In genomic region chr14:75515631-75515999, GRCh38 we compare ENCODE assay signal across 8 cellular contexts. TPM values are rescaled to one million over a fixed set of nuclear protein-coding genes. Genes with fewer than 3 reads are reported as not detected.
DNase-seq lines count a peak whose midpoint lies in the region; ATAC-seq and TF ChIP-seq lines count a peak whose summit lies in the region.

No MANE protein-coding gene starts in this region.

- H3K27ac ChIP-seq in effector memory CD4-positive, alpha-beta T cell (ENCODE audit: insufficient read depth, low read length, poor library complexity, severe bottlenecking): peak overlapping the region; percentile 74
- no peak overlapping the region for H3K27ac ChIP-seq in suprapubic skin

- H3K4me3 ChIP-seq in effector memory CD4-positive, alpha-beta T cell (ENCODE audit: insufficient read depth, low read depth, low read length, poor library complexity, severe bottlenecking): peak overlapping the region; percentile 44
- H3K4me3 ChIP-seq in suprapubic skin: peak overlapping the region; percentile 44

- DNase-seq in AML-193 (lab: John Stamatoyannopoulos, UW): peak; percentile 22 to 64
- DNase-seq in effector memory CD4-positive, alpha-beta T cell: no peak
- DNase-seq in suprapubic skin (ENCODE audit: low spot score in 2 of 2): no peak
- DNase-seq in dedifferentiated amniotic fluid mesenchymal stem cell (ENCODE audit: extremely low spot score): no peak
- no peak for DNase-seq in RKO (ENCODE audit: low spot score)

- no peak for TF ChIP-seq EP300 in suprapubic skin (IDR thresholded peaks at IDR 0.05)

- peaks cover 19% of the 10 kb centered on the region for H3K4me1 ChIP-seq in effector memory CD4-positive, alpha-beta T cell (ENCODE audit: control insufficient read depth, insufficient read depth, low read length, poor library complexity, severe bottlenecking)
- H3K4me1 ChIP-seq in suprapubic skin: peaks cover 17% of the 10 kb centered on the region

- no peak for TF ChIP-seq CTCF in suprapubic skin (IDR thresholded peaks at IDR 0.05)

- no peaks in the 10 kb centered on the region for H3K27me3 ChIP-seq in effector memory CD4-positive, alpha-beta T cell (replicated peaks; ENCODE audit: control insufficient read depth, insufficient read depth, low read length, poor library complexity, severe bottlenecking)
- H3K27me3 ChIP-seq in suprapubic skin: peaks cover 4% of the 10 kb centered on the region

- WGBS in suprapubic skin: 34% methylated on average over 7 of the region's 7 CpGs

- ATAC-seq in GM19351 (IDR thresholded peaks at IDR 0.05; ENCODE audit: unreplicated experiment): peak; percentile 56
- ATAC-seq in HG03571 (IDR thresholded peaks at IDR 0.05; ENCODE audit: unreplicated experiment): peak; percentile 46
- no peak for ATAC-seq in HG03025 (IDR thresholded peaks at IDR 0.05; ENCODE audit: low FRiP score, unreplicated experiment)

- H3K36me3 ChIP-seq in effector memory CD4-positive, alpha-beta T cell (ENCODE audit: control insufficient read depth, insufficient read depth, low read length): no peaks in the 10 kb centered on the region
- H3K36me3 ChIP-seq in suprapubic skin: no peaks in the 10 kb centered on the region

- no peaks in the 10 kb centered on the region for H3K9me3 ChIP-seq in effector memory CD4-positive, alpha-beta T cell (ENCODE audit: control insufficient read depth, low read length)
- H3K9me3 ChIP-seq in suprapubic skin: no peaks in the 10 kb centered on the region

- TF ChIP-seq POLR2A in suprapubic skin (IDR thresholded peaks at IDR 0.05): no peak

RNA-seq across cellular contexts. Expression of gene BATF, which starts 6.7 kb away (rescaled TPM):
- 1 to 10 TPM in 3 of 4 donors, not detected in 1; 1.1 to 4.2 (median 1.1) TPM for total RNA-seq in suprapubic skin

Comparison
In these comparisons a context has a peak if more than half of its experiments do, and no peak if none do; other contexts are left out.
1. DNase-seq: peak in AML-193 (2 of 2); none in effector memory CD4-positive, alpha-beta T cell (0 of 3), suprapubic skin (0 of 2), dedifferentiated amniotic fluid mesenchymal stem cell (single experiment) and RKO (single experiment).